ENCODE assay signal across 16 cellular contexts in the genomic region with DNA sequence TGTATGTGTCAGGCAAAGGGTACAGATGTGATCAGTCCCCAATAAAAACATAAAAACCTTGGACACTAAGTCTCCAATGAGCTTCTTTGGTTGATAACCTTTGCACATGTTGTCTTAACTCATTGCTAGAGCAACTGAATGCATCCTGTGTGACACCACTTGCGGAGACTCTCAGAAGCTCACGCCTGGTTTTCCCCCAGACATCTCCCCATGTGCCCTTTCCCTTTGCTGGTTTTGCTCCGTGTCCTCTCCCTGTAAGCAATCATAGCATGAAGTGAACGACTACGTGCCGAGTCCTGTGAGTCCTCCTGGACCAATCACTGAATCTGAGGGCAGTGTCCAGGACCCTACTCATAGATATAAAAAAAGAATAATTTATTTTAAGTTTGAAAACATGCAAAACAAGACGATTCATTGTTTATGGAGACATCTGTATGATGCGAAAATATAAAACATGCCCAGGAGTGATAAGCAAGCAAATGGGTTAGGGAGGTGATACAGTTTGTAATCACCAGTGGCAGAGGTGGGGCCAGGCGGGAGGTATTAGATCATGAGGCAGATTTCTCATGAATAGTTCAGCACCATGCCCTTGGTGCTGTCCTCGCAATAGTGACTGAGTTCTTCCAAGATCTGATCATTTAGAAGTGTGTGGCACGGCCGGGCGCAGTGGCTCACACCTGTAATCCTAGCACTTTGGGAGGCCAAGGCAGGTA.
DNase-seq lines count a peak whose midpoint lies in the region; ATAC-seq and TF ChIP-seq lines count a peak whose summit lies in the region.
"Had no signal": no experiment of that assay in that cellular context is flagged by ENCODE, and none has a peak within 500 bp of the region (broad histone marks: within the 10 kb centered on the region; RNA-seq: fewer than 3 reads in every experiment).

No MANE protein-coding gene starts in this region.

- no peak for DNase-seq in activated CD8-positive, alpha-beta T cell treated with anti-CD3 and anti-CD28 coated beads for 36 hours
- DNase-seq in activated CD8-positive, alpha-beta T cell treated with anti-CD3 and anti-CD28 coated beads, Interleukin-2, amount 10 ng/mL, durations not matched to agents 7 days and 5 days: no peak
- DNase-seq in activated T-helper 1 cell treated with anti-CD3 and anti-CD28 coated beads, Interleukin-12 subunit alpha, Interleukin-12 subunit beta, Interleukin-2, Interleukin-4 antibody, amounts not matched to agents 30 ng/mL and 10 ng/mL and 1 ng/mL, durations not matched to agents 14 hours and 24 hours and 36 hours (ENCODE audit: low spot score): no peak
- no peak for DNase-seq in activated naive CD8-positive, alpha-beta T cell treated with anti-CD3 and anti-CD28 coated beads, Interleukin-2, amount 50 U/mL, for 24 hours
- no peak for DNase-seq in naive thymus-derived CD4-positive, alpha-beta T cell
- DNase-seq in G401 (ENCODE audit: low spot score): no peak
- DNase-seq: 8988T; CD4-positive, alpha-beta memory T cell; DMS153; DMS79; GF-D8; HCEC 1CT had no signal

- POLR2A ChIA-PET in activated CD8-positive, alpha-beta T cell treated with anti-CD3 and anti-CD28 coated beads for 36 hours (lab: Charles Lee): interaction anchor here (1.3 kb wide), 1 partner anchor 13 kb away, joined by 3 read pairs; no protein-coding TSS in a partner anchor
- POLR2A ChIA-PET in activated CD8-positive, alpha-beta T cell treated with anti-CD3 and anti-CD28 coated beads, Interleukin-2, amount 10 ng/mL, durations not matched to agents 7 days and 5 days (lab: Charles Lee): interaction anchor here (0.6 kb wide), 1 partner anchor 41 kb away, joined by 3 read pairs; no protein-coding TSS in a partner anchor
- POLR2A ChIA-PET in naive thymus-derived CD4-positive, alpha-beta T cell (lab: Charles Lee): no interaction called here

- in situ Hi-C loops in G401 (cut with HindIII; ENCODE audit: low sequenced_read_pairs): no loop called here

- no peak overlapping the region for H3K27ac Mint-ChIP-seq in activated CD8-positive, alpha-beta T cell treated with anti-CD3 and anti-CD28 coated beads for 36 hours
- no peak overlapping the region for H3K27ac Mint-ChIP-seq in activated CD8-positive, alpha-beta T cell treated with anti-CD3 and anti-CD28 coated beads, Interleukin-2, amount 10 ng/mL, durations not matched to agents 7 days and 5 days
- peak overlapping the region; percentile 75 for H3K27ac Mint-ChIP-seq in activated T-helper 1 cell treated with anti-CD3 and anti-CD28 coated beads, Interleukin-12 subunit alpha, Interleukin-12 subunit beta, Interleukin-2, Interleukin-4 antibody, amounts not matched to agents 30 ng/mL and 10 ng/mL and 1 ng/mL, durations not matched to agents 14 hours and 24 hours and 36 hours
- H3K27ac Mint-ChIP-seq in activated naive CD8-positive, alpha-beta T cell treated with anti-CD3 and anti-CD28 coated beads, Interleukin-2, amount 50 U/mL, for 24 hours: peak overlapping the region; percentile 67
- H3K27ac Mint-ChIP-seq in naive thymus-derived CD4-positive, alpha-beta T cell: peak overlapping the region in 1 of 9 donors; percentile 63
- H3K27ac Mint-ChIP-seq: CD14-positive monocyte; CD4-positive, alpha-beta memory T cell; GM23338 had no signal

- peaks cover 7% of the 10 kb centered on the region for H3K27me3 Mint-ChIP-seq in activated CD8-positive, alpha-beta T cell treated with anti-CD3 and anti-CD28 coated beads for 36 hours
- no peaks in the 10 kb centered on the region for H3K27me3 Mint-ChIP-seq in activated CD8-positive, alpha-beta T cell treated with anti-CD3 and anti-CD28 coated beads, Interleukin-2, amount 10 ng/mL, durations not matched to agents 7 days and 5 days (ENCODE audit: low read depth)
- H3K27me3 Mint-ChIP-seq in activated T-helper 1 cell treated with anti-CD3 and anti-CD28 coated beads, Interleukin-12 subunit alpha, Interleukin-12 subunit beta, Interleukin-2, Interleukin-4 antibody, amounts not matched to agents 30 ng/mL and 10 ng/mL and 1 ng/mL, durations not matched to agents 14 hours and 24 hours and 36 hours (ENCODE audit: insufficient read depth): no peaks in the 10 kb centered on the region
- no peaks in the 10 kb centered on the region for H3K27me3 Mint-ChIP-seq in activated naive CD8-positive, alpha-beta T cell treated with anti-CD3 and anti-CD28 coated beads, Interleukin-2, amount 50 U/mL, for 24 hours
- peaks cover 0 to 12% (median 10%) of the 10 kb centered on the region in 5 donors for H3K27me3 Mint-ChIP-seq in naive thymus-derived CD4-positive, alpha-beta T cell

- no peaks in the 10 kb centered on the region for H3K27me3 ChIP-seq in naive thymus-derived CD4-positive, alpha-beta T cell (ENCODE audit: control insufficient read depth in 2 of 2, insufficient read depth in 2 of 2, low read length in 2 of 2)
- H3K27me3 ChIP-seq: BLaER1 had no signal

- no peak overlapping the region for H3K27ac ChIP-seq in naive thymus-derived CD4-positive, alpha-beta T cell (ENCODE audit: low read depth, low read length)
- H3K27ac ChIP-seq: BLaER1 had no signal

- H3K9me3 ChIP-seq in naive thymus-derived CD4-positive, alpha-beta T cell (ENCODE audit: control insufficient read depth in 2 of 3, low read length in 3 of 3): no peaks in the 10 kb centered on the region
- H3K9me3 ChIP-seq: BLaER1 had no signal

- CTCF ChIA-PET in activated CD8-positive, alpha-beta T cell treated with anti-CD3 and anti-CD28 coated beads for 36 hours (lab: Charles Lee): interaction anchor here (0.7 kb wide), 1 partner anchor 11 kb away, joined by 3 read pairs; no protein-coding TSS in a partner anchor
- CTCF ChIA-PET in activated CD8-positive, alpha-beta T cell treated with anti-CD3 and anti-CD28 coated beads, Interleukin-2, amount 10 ng/mL, durations not matched to agents 7 days and 5 days (lab: Charles Lee): no interaction called here
- CTCF ChIA-PET in naive thymus-derived CD4-positive, alpha-beta T cell (lab: Charles Lee): no interaction called here

- H3K9me3 Mint-ChIP-seq in activated CD8-positive, alpha-beta T cell treated with anti-CD3 and anti-CD28 coated beads for 36 hours: no peaks in the 10 kb centered on the region
- H3K9me3 Mint-ChIP-seq in activated CD8-positive, alpha-beta T cell treated with anti-CD3 and anti-CD28 coated beads, Interleukin-2, amount 10 ng/mL, durations not matched to agents 7 days and 5 days (ENCODE audit: insufficient read depth): no peaks in the 10 kb centered on the region
- peaks cover 12% of the 10 kb centered on the region for H3K9me3 Mint-ChIP-seq in activated T-helper 1 cell treated with anti-CD3 and anti-CD28 coated beads, Interleukin-12 subunit alpha, Interleukin-12 subunit beta, Interleukin-2, Interleukin-4 antibody, amounts not matched to agents 30 ng/mL and 10 ng/mL and 1 ng/mL, durations not matched to agents 14 hours and 24 hours and 36 hours
- peaks cover 5% of the 10 kb centered on the region for H3K9me3 Mint-ChIP-seq in activated naive CD8-positive, alpha-beta T cell treated with anti-CD3 and anti-CD28 coated beads, Interleukin-2, amount 50 U/mL, for 24 hours
- H3K9me3 Mint-ChIP-seq in naive thymus-derived CD4-positive, alpha-beta T cell: peaks cover 0 to 16% (median 0%) of the 10 kb centered on the region in 11 donors

- intact Hi-C loops in activated CD8-positive, alpha-beta T cell treated with anti-CD3 and anti-CD28 coated beads for 36 hours (cut with micrococcal nuclease): no loop called here
- intact Hi-C loops in activated T-helper 1 cell treated with anti-CD3 and anti-CD28 coated beads, Interleukin-12 subunit alpha, Interleukin-12 subunit beta, Interleukin-2, Interleukin-4 antibody, amounts not matched to agents 30 ng/mL and 10 ng/mL and 1 ng/mL, durations not matched to agents 14 hours and 24 hours and 36 hours (cut with micrococcal nuclease): no loop called here
- intact Hi-C loops in naive thymus-derived CD4-positive, alpha-beta T cell (cut with micrococcal nuclease): no loop called here

- no peak for TF ChIP-seq CTCF in activated CD8-positive, alpha-beta T cell treated with anti-CD3 and anti-CD28 coated beads for 36 hours (IDR thresholded peaks at IDR 0.05)

- no peak overlapping the region for H3K4me3 Mint-ChIP-seq in activated CD8-positive, alpha-beta T cell treated with anti-CD3 and anti-CD28 coated beads for 36 hours
- no peak overlapping the region for H3K4me3 Mint-ChIP-seq in activated CD8-positive, alpha-beta T cell treated with anti-CD3 and anti-CD28 coated beads, Interleukin-2, amount 10 ng/mL, durations not matched to agents 7 days and 5 days
- H3K4me3 Mint-ChIP-seq in activated T-helper 1 cell treated with anti-CD3 and anti-CD28 coated beads, Interleukin-12 subunit alpha, Interleukin-12 subunit beta, Interleukin-2, Interleukin-4 antibody, amounts not matched to agents 30 ng/mL and 10 ng/mL and 1 ng/mL, durations not matched to agents 14 hours and 24 hours and 36 hours: peak overlapping the region; percentile 9
- no peak overlapping the region for H3K4me3 Mint-ChIP-seq in activated naive CD8-positive, alpha-beta T cell treated with anti-CD3 and anti-CD28 coated beads, Interleukin-2, amount 50 U/mL, for 24 hours
- no peak overlapping the region for H3K4me3 Mint-ChIP-seq in naive thymus-derived CD4-positive, alpha-beta T cell
- H3K4me3 Mint-ChIP-seq: CD14-positive monocyte; CD4-positive, alpha-beta memory T cell; GM23338 had no signal

- ATAC-seq in activated CD8-positive, alpha-beta T cell treated with anti-CD3 and anti-CD28 coated beads for 36 hours: peak; percentile 37
- ATAC-seq in activated CD8-positive, alpha-beta T cell treated with anti-CD3 and anti-CD28 coated beads, Interleukin-2, amount 10 ng/mL, durations not matched to agents 7 days and 5 days: no peak
- no peak for ATAC-seq in activated naive CD8-positive, alpha-beta T cell treated with anti-CD3 and anti-CD28 coated beads, Interleukin-2, amount 50 U/mL, for 24 hours
- ATAC-seq in naive thymus-derived CD4-positive, alpha-beta T cell: no peak
- no peak for ATAC-seq in HG03457 (IDR thresholded peaks at IDR 0.05; ENCODE audit: unreplicated experiment)
- ATAC-seq: GM23338 had no signal

- H3K36me3 Mint-ChIP-seq in activated CD8-positive, alpha-beta T cell treated with anti-CD3 and anti-CD28 coated beads for 36 hours (ENCODE audit: low read depth): no peaks in the 10 kb centered on the region
- no peaks in the 10 kb centered on the region for H3K36me3 Mint-ChIP-seq in activated CD8-positive, alpha-beta T cell treated with anti-CD3 and anti-CD28 coated beads, Interleukin-2, amount 10 ng/mL, durations not matched to agents 7 days and 5 days (ENCODE audit: low read depth)
- no peaks in the 10 kb centered on the region for H3K36me3 Mint-ChIP-seq in activated T-helper 1 cell treated with anti-CD3 and anti-CD28 coated beads, Interleukin-12 subunit alpha, Interleukin-12 subunit beta, Interleukin-2, Interleukin-4 antibody, amounts not matched to agents 30 ng/mL and 10 ng/mL and 1 ng/mL, durations not matched to agents 14 hours and 24 hours and 36 hours (ENCODE audit: low read depth)
- no peaks in the 10 kb centered on the region for H3K36me3 Mint-ChIP-seq in activated naive CD8-positive, alpha-beta T cell treated with anti-CD3 and anti-CD28 coated beads, Interleukin-2, amount 50 U/mL, for 24 hours (ENCODE audit: low read depth)
- H3K36me3 Mint-ChIP-seq in naive thymus-derived CD4-positive, alpha-beta T cell: peaks cover 0 to 10% (median 4%) of the 10 kb centered on the region in 5 donors
- H3K36me3 Mint-ChIP-seq: CD14-positive monocyte; CD4-positive, alpha-beta memory T cell had no signal

- no peaks in the 10 kb centered on the region for H3K36me3 ChIP-seq in naive thymus-derived CD4-positive, alpha-beta T cell (ENCODE audit: control insufficient read depth in 2 of 3, insufficient read depth in 3 of 3, low read length in 3 of 3)
- H3K36me3 ChIP-seq: BLaER1 had no signal

- H3K4me1 ChIP-seq in naive thymus-derived CD4-positive, alpha-beta T cell (ENCODE audit: control insufficient read depth in 2 of 2, insufficient read depth in 2 of 2, low read length in 2 of 2): no peaks in the 10 kb centered on the region
- H3K4me1 ChIP-seq: BLaER1 had no signal

- no peak overlapping the region for H3K4me3 ChIP-seq in naive thymus-derived CD4-positive, alpha-beta T cell (ENCODE audit: low read length)
- H3K4me3 ChIP-seq: BLaER1, GM23338 had no signal

- peaks cover 10% of the 10 kb centered on the region for H3K4me1 Mint-ChIP-seq in activated CD8-positive, alpha-beta T cell treated with anti-CD3 and anti-CD28 coated beads for 36 hours (ENCODE audit: low read depth)
- H3K4me1 Mint-ChIP-seq in activated CD8-positive, alpha-beta T cell treated with anti-CD3 and anti-CD28 coated beads, Interleukin-2, amount 10 ng/mL, durations not matched to agents 7 days and 5 days (ENCODE audit: low read depth): no peaks in the 10 kb centered on the region
- H3K4me1 Mint-ChIP-seq in activated T-helper 1 cell treated with anti-CD3 and anti-CD28 coated beads, Interleukin-12 subunit alpha, Interleukin-12 subunit beta, Interleukin-2, Interleukin-4 antibody, amounts not matched to agents 30 ng/mL and 10 ng/mL and 1 ng/mL, durations not matched to agents 14 hours and 24 hours and 36 hours (ENCODE audit: low read depth): peaks cover 16% of the 10 kb centered on the region
- peaks cover 28% of the 10 kb centered on the region for H3K4me1 Mint-ChIP-seq in activated naive CD8-positive, alpha-beta T cell treated with anti-CD3 and anti-CD28 coated beads, Interleukin-2, amount 50 U/mL, for 24 hours
- H3K4me1 Mint-ChIP-seq in naive thymus-derived CD4-positive, alpha-beta T cell: peaks cover 0 to 30% (median 0%) of the 10 kb centered on the region in 7 donors
- H3K4me1 Mint-ChIP-seq: CD14-positive monocyte, GM23338 had no signal

Comparison
In these comparisons a context has a peak if more than half of its experiments do, and no peak if none do; other contexts are left out.
1. H3K27ac Mint-ChIP-seq: peak in activated T-helper 1 cell treated with anti-CD3 and anti-CD28 coated beads, Interleukin-12 subunit alpha, Interleukin-12 subunit beta, Interleukin-2, Interleukin-4 antibody, amounts not matched to agents 30 ng/mL and 10 ng/mL and 1 ng/mL, durations not matched to agents 14 hours and 24 hours and 36 hours (single experiment) and activated naive CD8-positive, alpha-beta T cell treated with anti-CD3 and anti-CD28 coated beads, Interleukin-2, amount 50 U/mL, for 24 hours (single experiment); none in activated CD8-positive, alpha-beta T cell treated with anti-CD3 and anti-CD28 coated beads for 36 hours (single experiment) and activated CD8-positive, alpha-beta T cell treated with anti-CD3 and anti-CD28 coated beads, Interleukin-2, amount 10 ng/mL, durations not matched to agents 7 days and 5 days (single experiment).